In the genomic region with DNA sequence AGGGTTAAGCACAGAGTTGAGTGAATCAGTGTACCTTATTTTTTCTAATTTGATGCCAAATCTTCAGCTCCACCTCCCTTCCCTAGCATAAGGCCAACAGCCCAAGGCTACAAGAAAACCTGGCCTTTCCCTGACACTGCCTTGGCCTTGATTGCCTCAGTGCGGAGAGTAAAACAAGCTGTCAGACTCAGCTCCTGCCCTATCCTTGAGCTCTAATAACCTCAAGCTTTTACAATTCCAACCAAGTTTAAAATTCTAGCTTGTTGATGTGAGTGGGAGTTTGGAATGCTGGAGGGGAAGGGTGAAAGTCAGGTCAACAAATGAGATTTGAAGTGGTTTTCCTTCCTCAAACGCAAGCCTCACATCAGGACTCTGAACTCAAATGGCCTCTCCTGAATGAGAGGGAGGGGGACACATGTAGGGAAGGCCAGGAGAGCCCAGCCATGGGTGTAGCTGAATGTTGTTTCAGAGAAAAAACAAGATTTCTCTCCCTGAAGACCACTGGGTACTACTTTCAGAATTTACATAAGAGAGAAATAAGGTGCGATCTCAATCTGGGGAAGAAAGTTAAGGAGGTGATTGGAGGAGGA, we compare ENCODE assay signal across 20 cellular contexts.
DNase-seq lines count a peak whose midpoint lies in the region; ATAC-seq, FAIRE-seq and TF ChIP-seq lines count a peak whose summit lies in the region.
"Had no signal": no experiment of that assay in that cellular context is flagged by ENCODE, and none has a peak within 500 bp of the region (broad histone marks: within the 10 kb centered on the region; RNA-seq: fewer than 3 reads in every experiment).

No MANE protein-coding gene starts in this region.

- DNase-seq in GM23248 = peak; percentile 16
- DNase-seq in astrocyte (ENCODE audit: low read depth) = peak; percentile 76
- DNase-seq in cardiac muscle cell (ENCODE audit: low read depth in 1 of 2, low spot score in 1 of 2) = peak; percentile 48 to 90
- peak; percentile 34 for DNase-seq in non-pigmented ciliary epithelial cell (ENCODE audit: low read depth)
- DNase-seq in GOT3 (lab: John Stamatoyannopoulos, UW) = no peak
- DNase-seq: activated CD4-positive, alpha-beta T cell treated with anti-CD3 and anti-CD28 coated beads, Interleukin-2, amount 50 U/mL, for 4 hours; activated naive CD4-positive, alpha-beta T cell treated with anti-CD3 and anti-CD28 coated beads, Interleukin-2, amount 50 U/mL, for 16 hours; erythroblast; GF-D8; H7; NCI-H1436; NCI-H69; SHP77; substantia nigra had no signal

- ATAC-seq in GM21360 (IDR thresholded peaks at IDR 0.05; ENCODE audit: unreplicated experiment) (no peak), HG02970 (IDR thresholded peaks at IDR 0.05; ENCODE audit: low FRiP score, unreplicated experiment) (no peak), GM18519 (IDR thresholded peaks at IDR 0.05; ENCODE audit: low FRiP score, unreplicated experiment) (no peak)
- ATAC-seq: GM12878 had no signal

- H3K79me2 ChIP-seq in GM23248 (ENCODE audit: insufficient read depth) = no peaks in the 10 kb centered on the region
- no peaks in the 10 kb centered on the region for H3K79me2 ChIP-seq in astrocyte (ENCODE audit: insufficient read depth, low read length)

- H3K36me3 Mint-ChIP-seq in astrocyte (ENCODE audit: low read depth, unreplicated experiment) = no peaks in the 10 kb centered on the region

- H4K20me1 ChIP-seq in GM23248 (ENCODE audit: insufficient read depth) = no peaks in the 10 kb centered on the region
- H4K20me1 ChIP-seq in astrocyte (ENCODE audit: insufficient read depth, low read length) = no peaks in the 10 kb centered on the region

- H3K4me2 ChIP-seq in GM23248 (ENCODE audit: unreplicated experiment) (no peak overlapping the region), astrocyte (ENCODE audit: low read length) (peak overlapping the region; percentile 27)

- FAIRE-seq in astrocyte (lab: Jason Lieb, UNC) = no peak
- FAIRE-seq: GM12878 had no signal

- H3K27ac Mint-ChIP-seq in astrocyte (ENCODE audit: unreplicated experiment) = no peak overlapping the region

- H3K4me3 Mint-ChIP-seq in astrocyte (ENCODE audit: unreplicated experiment) = no peak overlapping the region

- H2AFZ ChIP-seq in GM23248 (no peak overlapping the region), astrocyte (ENCODE audit: low read depth, low read length) (no peak overlapping the region)

- no peak overlapping the region for H3K27ac ChIP-seq in GM23248
- no peak overlapping the region for H3K27ac ChIP-seq in astrocyte (ENCODE audit: low read depth, low read length)
- H3K27ac ChIP-seq in cardiac muscle cell = peak overlapping the region; percentile 84
- H3K27ac ChIP-seq: VCaP had no signal

- no peaks in the 10 kb centered on the region for H3F3A ChIP-seq in GM23248 (ENCODE audit: insufficient read depth)

- H3K9ac ChIP-seq in GM23248 = no peak overlapping the region
- H3K9ac ChIP-seq in astrocyte (ENCODE audit: low read length) = no peak overlapping the region

- no peaks in the 10 kb centered on the region for H3K4me1 ChIP-seq in GM23248 (ENCODE audit: insufficient read depth)
- H3K4me1 ChIP-seq in astrocyte (ENCODE audit: insufficient read depth, low read length) = peaks cover 5% of the 10 kb centered on the region
- peaks cover 8% of the 10 kb centered on the region for H3K4me1 ChIP-seq in cardiac muscle cell (ENCODE audit: low read depth)

- H3K4me3 ChIP-seq in GM23248 (no peak overlapping the region), astrocyte (ENCODE audit: insufficient read depth, low read depth, low read length) (no peak overlapping the region), cardiac muscle cell (no peak overlapping the region)
- H3K4me3 ChIP-seq: GM12878, lung had no signal

- no peaks in the 10 kb centered on the region for H3K27me3 ChIP-seq in GM23248 (replicated peaks; ENCODE audit: insufficient read depth)
- peaks cover 5% of the 10 kb centered on the region for H3K27me3 ChIP-seq in astrocyte (ENCODE audit: insufficient read depth, low read length)
- no peaks in the 10 kb centered on the region for H3K27me3 ChIP-seq in cardiac muscle cell

- 80 to 84% methylated on average over 3 of the region's 3 CpGs for WGBS in GM23248 (ENCODE audit: low coverage in 1 of 2, low lambda C conversion rate in 2 of 2, missing lambda C conversion rate in 2 of 2), 2 experiments

- no peaks in the 10 kb centered on the region for H3K9me3 ChIP-seq in GM23248 (ENCODE audit: low read depth)
- H3K9me3 ChIP-seq in astrocyte (ENCODE audit: insufficient read depth, low read depth, low read length) = no peaks in the 10 kb centered on the region
- no peaks in the 10 kb centered on the region for H3K9me3 ChIP-seq in cardiac muscle cell (ENCODE audit: low read depth)

- H3K36me3 ChIP-seq in GM23248 (ENCODE audit: low read depth) (no peaks in the 10 kb centered on the region), astrocyte (ENCODE audit: insufficient read depth, low read length) (no peaks in the 10 kb centered on the region), cardiac muscle cell (no peaks in the 10 kb centered on the region)

- peaks cover 6% of the 10 kb centered on the region for H3K27me3 Mint-ChIP-seq in astrocyte (ENCODE audit: low read depth, unreplicated experiment)

- TF ChIP-seq CTCF in astrocyte (IDR thresholded peaks at IDR 0.05; ENCODE audit: insufficient read depth, low read depth, low read length) (no peak), cardiac muscle cell (IDR thresholded peaks at IDR 0.05; ENCODE audit: low read depth, low read length) (no peak)

- peaks cover 2% of the 10 kb centered on the region for H3K9me3 Mint-ChIP-seq in astrocyte (ENCODE audit: unreplicated experiment)

- H3K4me1 Mint-ChIP-seq in astrocyte (ENCODE audit: low read depth, unreplicated experiment) = peaks cover 18% of the 10 kb centered on the region

- in situ Hi-C loops in GM23248 (cut with MboI) = no loop called here

- H3K9me2 ChIP-seq in GM23248 (ENCODE audit: insufficient read depth) = no peaks in the 10 kb centered on the region
